Comparison of ENCODE assay signal across 19 cellular contexts in genomic region chr10:100575781-100576635, GRCh38. TPM values are rescaled to one million over a fixed set of nuclear protein-coding genes. Genes with fewer than 3 reads are reported as not detected.
DNase-seq lines count a peak whose midpoint lies in the region; ATAC-seq and TF ChIP-seq lines count a peak whose summit lies in the region.
"Had no signal": no experiment of that assay in that cellular context is flagged by ENCODE, and none has a peak within 500 bp of the region (broad histone marks: within the 10 kb centered on the region; RNA-seq: fewer than 3 reads in every experiment).

No MANE protein-coding gene starts in this region.

- no peak for TF ChIP-seq EP300 in esophagus muscularis mucosa (IDR thresholded peaks at IDR 0.05)

- H3K27ac Mint-ChIP-seq in osteocyte (ENCODE audit: unreplicated experiment) = no peak overlapping the region
- H3K27ac Mint-ChIP-seq: B cell; CD8-positive, alpha-beta T cell; HFFc6 had no signal

- TF ChIP-seq CTCF in right atrium auricular region (IDR thresholded peaks at IDR 0.05) (no peak), heart right ventricle (IDR thresholded peaks at IDR 0.05) (no peak), esophagus muscularis mucosa (IDR thresholded peaks at IDR 0.05) (no peak), osteocyte (IDR thresholded peaks at IDR 0.05) (no peak)

- H3K4me1 ChIP-seq in right atrium auricular region (no peaks in the 10 kb centered on the region), heart right ventricle (no peaks in the 10 kb centered on the region), esophagus muscularis mucosa (no peaks in the 10 kb centered on the region)

- H3K36me3 ChIP-seq in right atrium auricular region (no peaks in the 10 kb centered on the region), heart right ventricle (no peaks in the 10 kb centered on the region), esophagus muscularis mucosa (no peaks in the 10 kb centered on the region)
- H3K36me3 ChIP-seq: BLaER1 treated with 17β-estradiol and CSF1 and Interleukin-3, amounts not matched to agents 10 nM and 100 nM had no signal

- WGBS in heart right ventricle, 2 donors = 76 to 80% methylated on average over 11 of the region's 11 CpGs
- 81% methylated on average over 11 of the region's 11 CpGs for WGBS in esophagus muscularis mucosa

- intact Hi-C loops in heart right ventricle (cut with DNase I) (no loop called here), esophagus muscularis mucosa (cut with DNase I) (no loop called here)

- H3K4me3 Mint-ChIP-seq in osteocyte (ENCODE audit: unreplicated experiment) = no peak overlapping the region
- H3K4me3 Mint-ChIP-seq: B cell; CD8-positive, alpha-beta T cell; HFFc6 had no signal

- H3K36me3 Mint-ChIP-seq in osteocyte (ENCODE audit: unreplicated experiment) = no peaks in the 10 kb centered on the region
- H3K36me3 Mint-ChIP-seq: CD8-positive, alpha-beta T cell had no signal

- no peak for ATAC-seq in heart right ventricle
- ATAC-seq: CD8-positive, alpha-beta T cell; K562 had no signal

- H3K27me3 ChIP-seq in right atrium auricular region = no peaks in the 10 kb centered on the region
- H3K27me3 ChIP-seq in heart right ventricle = peaks cover 0 to 69% (median 33%) of the 10 kb centered on the region in 7 donors
- H3K27me3 ChIP-seq in esophagus muscularis mucosa = peaks cover 0 to 62% (median 1%) of the 10 kb centered on the region in 4 donors

- TF ChIP-seq POLR2A in esophagus muscularis mucosa (IDR thresholded peaks at IDR 0.05; ENCODE audit: low read depth) = no peak

- no peaks in the 10 kb centered on the region for H3K4me1 Mint-ChIP-seq in osteocyte (ENCODE audit: unreplicated experiment)
- H3K4me1 Mint-ChIP-seq: B cell had no signal

- DNase-seq in right atrium auricular region (ENCODE audit: low spot score) = peak; percentile 32
- no peak for DNase-seq in heart right ventricle
- peak; percentile 89 for DNase-seq in esophagus muscularis mucosa (ENCODE audit: extremely low spot score)
- DNase-seq in osteocyte (ENCODE audit: extremely low spot score, unreplicated experiment) = peak; percentile 63
- DNase-seq in DMS153 treated with DMSO at 0.1 percent for 48 hours (lab: John Stamatoyannopoulos, UW; ENCODE audit: unreplicated experiment) = no peak
- no peak for DNase-seq in dermis blood vessel endothelial cell
- DNase-seq in midbrain (lab: John Stamatoyannopoulos, UW) = no peak
- DNase-seq: Calu3, DMS53, DND-41, EL, GM23248, HCEC 1CT, HFFc6 had no signal

- no peaks in the 10 kb centered on the region for H3K9me3 ChIP-seq in right atrium auricular region
- H3K9me3 ChIP-seq in heart right ventricle = no peaks in the 10 kb centered on the region
- no peaks in the 10 kb centered on the region for H3K9me3 ChIP-seq in esophagus muscularis mucosa
- H3K9me3 ChIP-seq: BLaER1 treated with 17β-estradiol and CSF1 and Interleukin-3, amounts not matched to agents 10 nM and 100 nM had no signal

- no peak overlapping the region for H3K4me3 ChIP-seq in right atrium auricular region
- no peak overlapping the region for H3K4me3 ChIP-seq in heart right ventricle
- H3K4me3 ChIP-seq in esophagus muscularis mucosa = no peak overlapping the region
- H3K4me3 ChIP-seq: BLaER1 treated with 17β-estradiol and CSF1 and Interleukin-3, amounts not matched to agents 10 nM and 100 nM; GM23248; K562 had no signal

- H3K27me3 Mint-ChIP-seq in osteocyte (ENCODE audit: unreplicated experiment) = peaks cover 59% of the 10 kb centered on the region

- H3K9me3 Mint-ChIP-seq in osteocyte (ENCODE audit: unreplicated experiment) = no peaks in the 10 kb centered on the region
- H3K9me3 Mint-ChIP-seq: CD8-positive, alpha-beta T cell; HFFc6 had no signal

- H3K27ac ChIP-seq in right atrium auricular region = no peak overlapping the region
- H3K27ac ChIP-seq in heart right ventricle = no peak overlapping the region
- H3K27ac ChIP-seq in esophagus muscularis mucosa (replicated peaks in 1 of 4) = no peak overlapping the region
- H3K27ac ChIP-seq: BLaER1 treated with 17β-estradiol and CSF1 and Interleukin-3, amounts not matched to agents 10 nM and 100 nM; GM23248; HL-60 had no signal

RNA-seq across cellular contexts. Expression of gene HIF1AN, which starts 40.3 kb away (rescaled TPM):
- 10 to 100 TPM in 1 of 2 donors, 1 to 10 TPM in 1; 8.5 to 11.3 TPM for total RNA-seq in right atrium auricular region
- total RNA-seq in heart right ventricle = 10 to 100 TPM; 40.9 to 66.8 (median 50.4) TPM
- polyA plus RNA-seq in heart right ventricle = 1 to 10 TPM; 7.1 to 7.2 TPM
- total RNA-seq in esophagus muscularis mucosa = 10 to 100 TPM in 3 of 4 donors, 1 to 10 TPM in 1; 7.6 to 15.4 (median 13.6) TPM
- 45.8 and 50.6 TPM in 2 replicates for total RNA-seq in osteocyte
- total RNA-seq in dermis blood vessel endothelial cell = 7.5 and 10.4 TPM in 2 replicates

RNA-seq across cellular contexts. Expression of gene NDUFB8, which starts 46.3 kb away (rescaled TPM):
- 100 to 1,000 TPM; 355 to 361 TPM for total RNA-seq in right atrium auricular region
- 100 to 1,000 TPM; 321 to 498 (median 422) TPM for total RNA-seq in heart right ventricle
- 100 to 1,000 TPM; 750 to 915 TPM for polyA plus RNA-seq in heart right ventricle
- total RNA-seq in esophagus muscularis mucosa = 100 to 1,000 TPM; 231 to 315 (median 279) TPM
- 151 and 169 TPM in 2 replicates for total RNA-seq in osteocyte
- 113 and 116 TPM in 2 replicates for total RNA-seq in dermis blood vessel endothelial cell

RNA-seq across cellular contexts. Expression of gene SEC31B, which starts 56.3 kb away (rescaled TPM):
- total RNA-seq in right atrium auricular region = 1 to 10 TPM; 2.0 to 4.5 TPM
- 10 to 100 TPM in 1 of 10 donors, 1 to 10 TPM in 9; 6.7 to 10.6 (median 8.3) TPM for total RNA-seq in heart right ventricle
- polyA plus RNA-seq in heart right ventricle = 10 to 100 TPM in 1 of 2 donors, 1 to 10 TPM in 1; 2.7 to 28.2 TPM
- 1 to 10 TPM; 2.8 to 5.2 (median 4.1) TPM for total RNA-seq in esophagus muscularis mucosa
- 18.3 and 19.6 TPM in 2 replicates for total RNA-seq in osteocyte
- 1.2 and 5.3 TPM in 2 replicates for total RNA-seq in dermis blood vessel endothelial cell

Comparison
In these comparisons a context has a peak if more than half of its experiments do, and no peak if none do; other contexts are left out.
1. DNase-seq: peak in right atrium auricular region (single experiment), esophagus muscularis mucosa (single experiment) and osteocyte (single experiment); none in heart right ventricle (0 of 2), DMS153 treated with DMSO at 0.1 percent for 48 hours (single experiment), dermis blood vessel endothelial cell (single experiment) and midbrain (single experiment).